In the genomic region with DNA sequence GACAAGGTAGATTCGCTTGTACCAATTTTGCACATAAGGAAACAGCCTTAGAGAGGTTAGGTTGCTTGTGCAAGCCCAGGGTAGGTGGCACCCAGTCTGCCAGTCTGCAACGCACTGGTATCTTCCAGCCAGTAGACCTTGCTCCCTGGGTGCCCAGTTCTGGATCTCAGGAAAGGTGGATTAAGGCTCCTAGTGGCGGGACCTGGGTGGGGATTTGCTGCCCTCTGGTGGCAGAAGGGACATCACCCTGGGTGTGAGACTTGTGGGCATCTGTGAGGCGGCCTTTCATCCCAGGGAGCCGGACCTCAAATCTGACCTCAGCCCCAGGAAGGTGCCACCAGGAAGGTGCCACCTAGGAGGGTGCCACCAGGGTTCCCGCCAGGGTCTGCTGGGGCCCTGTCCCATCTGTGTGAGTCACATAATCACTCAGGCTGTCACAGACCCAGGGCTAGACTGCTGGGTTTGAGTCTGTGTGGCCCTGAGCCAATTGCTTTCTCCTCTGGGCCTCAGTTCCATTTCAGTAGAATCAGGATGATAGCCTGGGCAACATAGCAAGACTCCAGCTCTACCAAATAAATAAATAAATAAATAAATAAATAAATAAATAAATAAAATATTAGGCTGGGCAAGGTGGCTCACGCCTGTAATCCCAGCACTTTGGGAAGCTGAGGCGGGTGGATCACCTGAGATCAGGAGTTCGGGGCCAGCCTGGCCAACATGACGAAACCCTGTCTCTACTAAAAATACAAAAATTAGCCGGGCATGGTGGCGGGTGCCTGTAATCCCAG, we compare ENCODE assay signal across 8 cellular contexts.
DNase-seq lines count a peak whose midpoint lies in the region; ATAC-seq and FAIRE-seq lines count a peak whose summit lies in the region.

No MANE protein-coding gene starts in this region.

- peak; percentile 64 for FAIRE-seq in GM19239 (lab: Jason Lieb, UNC)

- H3K27ac ChIP-seq in caudate nucleus (ENCODE audit: low read depth, low read length), result no peak overlapping the region

- ATAC-seq in GM21367 (IDR thresholded peaks at IDR 0.05; ENCODE audit: unreplicated experiment), result no peak

- DNase-seq in AG08396 (ENCODE audit: low spot score) (peak; percentile 81), GM19239 (ENCODE audit: insufficient read length, low spot score) (peak; percentile 48), NCI-H2171 (lab: John Stamatoyannopoulos, UW) (peak; percentile 62), caudate nucleus (lab: John Stamatoyannopoulos, UW) (peak in 57 of 61 donors; percentile 9 to 77 (median 52)), kidney glomerular epithelial cell (lab: John Stamatoyannopoulos, UW) (peak; percentile 78)
- peak; percentile 38 to 52 (median 42) for DNase-seq in activated CD4-positive, CD25-positive, alpha-beta regulatory T cell (lab: John Stamatoyannopoulos, UW)
- peak; percentile 61 for DNase-seq in stimulated activated CD4-positive, alpha-beta T cell treated with anti-CD3 and anti-CD28 coated beads, Interleukin-1b, Interleukin-23, amount 100 ng/mL, for 48 hours
